ENCODE assay signal across 15 cellular contexts in the genomic region with DNA sequence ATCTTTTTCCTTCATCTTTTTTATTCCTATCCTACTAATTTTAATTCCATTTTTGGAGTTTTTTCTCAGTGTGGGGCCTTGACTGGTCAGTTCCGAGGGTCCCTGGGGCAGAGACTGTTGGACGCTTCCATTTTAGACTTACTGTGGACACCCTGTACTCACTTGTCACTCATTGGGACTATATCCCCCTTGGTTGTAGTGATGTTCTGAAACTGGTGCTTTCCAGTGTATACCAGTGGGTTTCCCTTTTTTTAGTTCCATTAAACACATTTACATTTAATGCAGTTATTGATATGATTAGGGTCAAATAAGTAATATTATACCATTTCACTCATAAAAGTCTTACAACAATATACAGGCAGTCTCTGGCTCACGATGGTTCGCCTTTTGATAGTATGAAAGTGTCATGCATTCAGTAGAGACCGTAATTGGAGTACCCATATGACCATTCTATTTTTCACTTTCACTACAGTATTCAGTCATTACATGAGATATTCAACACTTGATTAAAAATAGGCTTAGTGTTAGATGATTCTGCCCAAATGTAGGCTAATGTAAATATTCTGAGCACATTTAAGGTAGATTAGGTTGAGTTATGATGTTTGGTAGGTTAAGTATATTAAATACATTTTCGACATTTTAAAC. TPM values are rescaled to one million over a fixed set of nuclear protein-coding genes. Genes with fewer than 3 reads are reported as not detected.
DNase-seq lines count a peak whose midpoint lies in the region; ATAC-seq and TF ChIP-seq lines count a peak whose summit lies in the region.
"Had no signal": no experiment of that assay in that cellular context is flagged by ENCODE, and none has a peak within 500 bp of the region (broad histone marks: within the 10 kb centered on the region; RNA-seq: fewer than 3 reads in every experiment).

No MANE protein-coding gene starts in this region.

- H3K27ac Mint-ChIP-seq in activated T-cell treated with anti-CD3 and anti-CD28 coated beads, Interleukin-2, amount 50 U/mL, for 72 hours = peak overlapping the region; percentile 90
- H3K27ac Mint-ChIP-seq in glutamatergic neuron (ENCODE audit: unreplicated experiment) = no peak overlapping the region
- H3K27ac Mint-ChIP-seq: GM23338 had no signal

- H3K4me1 Mint-ChIP-seq in activated T-cell treated with anti-CD3 and anti-CD28 coated beads, Interleukin-2, amount 50 U/mL, for 72 hours (ENCODE audit: low read depth) = peaks cover 14% of the 10 kb centered on the region
- peaks cover 3% of the 10 kb centered on the region for H3K4me1 Mint-ChIP-seq in glutamatergic neuron (ENCODE audit: low read depth, unreplicated experiment)
- H3K4me1 Mint-ChIP-seq: GM23338 had no signal

- no peak for TF ChIP-seq POLR2A in suprapubic skin (IDR thresholded peaks at IDR 0.05)

- no peak overlapping the region for H3K27ac ChIP-seq in suprapubic skin
- H3K27ac ChIP-seq: tibial artery had no signal

- H3K4me3 Mint-ChIP-seq in activated T-cell treated with anti-CD3 and anti-CD28 coated beads, Interleukin-2, amount 50 U/mL, for 72 hours = peak overlapping the region; percentile 62 to 72
- no peak overlapping the region for H3K4me3 Mint-ChIP-seq in glutamatergic neuron (ENCODE audit: unreplicated experiment)
- H3K4me3 Mint-ChIP-seq: GM23338 had no signal

- H3K36me3 ChIP-seq in suprapubic skin = peaks cover 12% of the 10 kb centered on the region

- no peaks in the 10 kb centered on the region for H3K4me1 ChIP-seq in suprapubic skin
- H3K4me1 ChIP-seq: tibial artery had no signal

- H3K36me3 Mint-ChIP-seq in activated T-cell treated with anti-CD3 and anti-CD28 coated beads, Interleukin-2, amount 50 U/mL, for 72 hours (ENCODE audit: insufficient read depth in 2 of 2) = peaks cover 2 to 39% of the 10 kb centered on the region in 2 donors
- peaks cover 14% of the 10 kb centered on the region for H3K36me3 Mint-ChIP-seq in glutamatergic neuron (ENCODE audit: unreplicated experiment)

- H3K27me3 ChIP-seq in suprapubic skin = no peaks in the 10 kb centered on the region
- H3K27me3 ChIP-seq: tibial artery had no signal

- TF ChIP-seq CTCF in suprapubic skin (IDR thresholded peaks at IDR 0.05) = no peak
- no peak for TF ChIP-seq CTCF in glutamatergic neuron (IDR thresholded peaks at IDR 0.05; ENCODE audit: partially characterized antibody, unreplicated experiment)

- H3K9me3 ChIP-seq in suprapubic skin = no peaks in the 10 kb centered on the region
- H3K9me3 ChIP-seq: tibial artery had no signal

- peak; percentile 94 to 97 for ATAC-seq in activated T-cell treated with anti-CD3 and anti-CD28 coated beads, Interleukin-2, amount 50 U/mL, for 72 hours (replicated peaks in 1 of 2)
- peak; percentile 76 for ATAC-seq in GM21825 (IDR thresholded peaks at IDR 0.05; ENCODE audit: unreplicated experiment)
- peak; percentile 91 for ATAC-seq in HG03432 (IDR thresholded peaks at IDR 0.05; ENCODE audit: unreplicated experiment)
- ATAC-seq in stimulated activated naive CD8-positive, alpha-beta T cell treated with anti-CD3 and anti-CD28 coated beads, Interleukin-15, Interleukin-2, amounts not matched to agents 100 U/mL and 50 U/mL, for 24 hours = peak; percentile 81
- ATAC-seq: GM23338, left ventricle myocardium superior had no signal

- H3K27me3 Mint-ChIP-seq in activated T-cell treated with anti-CD3 and anti-CD28 coated beads, Interleukin-2, amount 50 U/mL, for 72 hours (ENCODE audit: low read depth) = no peaks in the 10 kb centered on the region
- H3K27me3 Mint-ChIP-seq in glutamatergic neuron (ENCODE audit: unreplicated experiment) = peaks cover 2% of the 10 kb centered on the region

- TF ChIP-seq EP300 in suprapubic skin (IDR thresholded peaks at IDR 0.05) = no peak

- no peaks in the 10 kb centered on the region for H3K9me3 Mint-ChIP-seq in activated T-cell treated with anti-CD3 and anti-CD28 coated beads, Interleukin-2, amount 50 U/mL, for 72 hours
- no peaks in the 10 kb centered on the region for H3K9me3 Mint-ChIP-seq in glutamatergic neuron (ENCODE audit: unreplicated experiment)
- H3K9me3 Mint-ChIP-seq: GM23338 had no signal

- DNase-seq in activated T-cell treated with anti-CD3 and anti-CD28 coated beads, Interleukin-2, amount 50 U/mL, for 72 hours = no peak
- DNase-seq in activated T-cell treated with anti-CD3 and anti-CD28 coated beads, Interleukin-2, amount 50 U/mL, for 1 hour = no peak
- no peak for DNase-seq in stimulated activated naive CD8-positive, alpha-beta T cell treated with anti-CD3 and anti-CD28 coated beads, Interleukin-15, Interleukin-2, amounts not matched to agents 100 U/mL and 50 U/mL, for 24 hours
- no peak for DNase-seq in suprapubic skin (ENCODE audit: low spot score in 2 of 2)
- no peak for DNase-seq in CD1c-positive myeloid dendritic cell (ENCODE audit: extremely low spot score)
- no peak for DNase-seq in glutamatergic neuron
- DNase-seq: ACHN; activated naive CD4-positive, alpha-beta T cell; left ventricle myocardium superior; stimulated activated CD4-positive, alpha-beta T cell treated with anti-CD3 and anti-CD28 coated beads, Interleukin-2, amount 100 ng/mL, for 48 hours; tibial artery had no signal

- 89% methylated on average over 6 of the region's 6 CpGs for WGBS in suprapubic skin

- H3K4me3 ChIP-seq in suprapubic skin = no peak overlapping the region
- H3K4me3 ChIP-seq: GM23338, tibial artery had no signal

RNA-seq across cellular contexts. Expression of gene CNOT6, which starts 46.0 kb away (rescaled TPM):
- 10 to 100 TPM; 34.0 to 34.3 TPM for total RNA-seq in activated T-cell treated with anti-CD3 and anti-CD28 coated beads, Interleukin-2, amount 50 U/mL, for 72 hours
- total RNA-seq in suprapubic skin (10 to 100 TPM; 11.0 to 17.8 (median 15.0) TPM), glutamatergic neuron (ENCODE audit: unreplicated experiment) (62.0 TPM)

RNA-seq across cellular contexts. Expression of gene SCGB3A1, which starts 51.1 kb away (rescaled TPM):
- not detected for total RNA-seq in activated T-cell treated with anti-CD3 and anti-CD28 coated beads, Interleukin-2, amount 50 U/mL, for 72 hours
- total RNA-seq in suprapubic skin (1 to 10 TPM in 3 of 4 donors, not detected in 1; 2.2 to 7.8 (median 4.1) TPM), glutamatergic neuron (ENCODE audit: unreplicated experiment) (not detected)
- total RNA-seq: glomerular endothelial cell, GM23338, left ventricle myocardium superior had no signal
